ENCODE assay signal across 8 cellular contexts in genomic region chr17:7213895-7214299, GRCh38. TPM values are rescaled to one million over a fixed set of nuclear protein-coding genes. Genes with fewer than 3 reads are reported as not detected.
DNase-seq lines count a peak whose midpoint lies in the region; ATAC-seq and TF ChIP-seq lines count a peak whose summit lies in the region.

No MANE protein-coding gene starts in this region.

- no peaks in the 10 kb centered on the region for H3K36me3 ChIP-seq in SJSA1

- H3K4me3 Mint-ChIP-seq in chondrocyte (ENCODE audit: unreplicated experiment) = peak overlapping the region; percentile 87
- peak overlapping the region; percentile 91 for H3K4me3 Mint-ChIP-seq in stimulated activated memory B cell treated with anti-CD40 and anti-IgM and Interleukin-4, amounts not matched to agents 10 μg/mL and 1 μg/mL and 100 μg/mL, for 72 hours

- peak; percentile 14 for ATAC-seq in stimulated activated memory B cell treated with anti-CD40 and anti-IgM and Interleukin-4, amounts not matched to agents 10 μg/mL and 1 μg/mL and 100 μg/mL, for 72 hours
- ATAC-seq in GM18517 (IDR thresholded peaks at IDR 0.05; ENCODE audit: unreplicated experiment) = no peak

- H3K4me1 ChIP-seq in SJSA1 (replicated peaks) = peaks cover 37% of the 10 kb centered on the region

- no peaks in the 10 kb centered on the region for H3K36me3 Mint-ChIP-seq in chondrocyte (ENCODE audit: low read depth)
- no peaks in the 10 kb centered on the region for H3K36me3 Mint-ChIP-seq in stimulated activated memory B cell treated with anti-CD40 and anti-IgM and Interleukin-4, amounts not matched to agents 10 μg/mL and 1 μg/mL and 100 μg/mL, for 72 hours

- TF ChIP-seq CTCF in chondrocyte (IDR thresholded peaks at IDR 0.05) = peak; percentile 72

- peak overlapping the region; percentile 97 for H3K27ac Mint-ChIP-seq in chondrocyte (ENCODE audit: unreplicated experiment)
- peak overlapping the region; percentile 71 for H3K27ac Mint-ChIP-seq in stimulated activated memory B cell treated with anti-CD40 and anti-IgM and Interleukin-4, amounts not matched to agents 10 μg/mL and 1 μg/mL and 100 μg/mL, for 72 hours

- peak; percentile 28 for DNase-seq in stimulated activated CD8-positive, alpha-beta memory T cell treated with anti-CD3 and anti-CD28 coated beads, Interleukin-7, amount 100 ng/mL, for 24 hours (ENCODE audit: low read depth)
- DNase-seq in stimulated activated CD8-positive, alpha-beta memory T cell treated with anti-CD3 and anti-CD28 coated beads, Interleukin-4, amount 100 ng/mL, for 48 hours = no peak
- DNase-seq in NCI-H1048 (lab: John Stamatoyannopoulos, UW) (peak; percentile 76), SJSA1 (ENCODE audit: low read depth in 1 of 2, low spot score in 2 of 2) (no peak), chondrocyte (ENCODE audit: low spot score) (no peak), kidney glomerular epithelial cell (lab: John Stamatoyannopoulos, UW) (peak; percentile 34)

- no peaks in the 10 kb centered on the region for H3K9me3 Mint-ChIP-seq in chondrocyte (ENCODE audit: low read depth)
- no peaks in the 10 kb centered on the region for H3K9me3 Mint-ChIP-seq in stimulated activated memory B cell treated with anti-CD40 and anti-IgM and Interleukin-4, amounts not matched to agents 10 μg/mL and 1 μg/mL and 100 μg/mL, for 72 hours

- peak overlapping the region; percentile 18 for H3K27ac ChIP-seq in SJSA1

- H3K27me3 Mint-ChIP-seq in chondrocyte (ENCODE audit: low read depth) = no peaks in the 10 kb centered on the region
- peaks cover 9% of the 10 kb centered on the region for H3K27me3 Mint-ChIP-seq in stimulated activated memory B cell treated with anti-CD40 and anti-IgM and Interleukin-4, amounts not matched to agents 10 μg/mL and 1 μg/mL and 100 μg/mL, for 72 hours

- no peaks in the 10 kb centered on the region for H3K9me3 ChIP-seq in SJSA1 (replicated peaks)

- peak overlapping the region; percentile 28 for H3K4me3 ChIP-seq in SJSA1

- H3K27me3 ChIP-seq in SJSA1 (replicated peaks) = no peaks in the 10 kb centered on the region

- H3K4me1 Mint-ChIP-seq in chondrocyte (ENCODE audit: low read depth) = peaks cover 53% of the 10 kb centered on the region
- H3K4me1 Mint-ChIP-seq in stimulated activated memory B cell treated with anti-CD40 and anti-IgM and Interleukin-4, amounts not matched to agents 10 μg/mL and 1 μg/mL and 100 μg/mL, for 72 hours = peaks cover 50% of the 10 kb centered on the region

RNA-seq across cellular contexts. Expression of gene DLG4, which starts 5.7 kb away (rescaled TPM):
- 8.9 and 9.3 TPM in 2 replicates for total RNA-seq in SJSA1 (2014; rRNA removed; shearing (Covaris generic))
- 28.3 to 34.4 TPM (median 31.3 TPM) in 3 replicates for total RNA-seq in chondrocyte

RNA-seq across cellular contexts. Expression of gene ACADVL, which starts 5.8 kb away (rescaled TPM):
- total RNA-seq in SJSA1 (2014; rRNA removed; shearing (Covaris generic)) = 205 and 227 TPM in 2 replicates
- total RNA-seq in chondrocyte = 427 to 584 TPM (median 454 TPM) in 3 replicates

RNA-seq across cellular contexts. Expression of gene DVL2, which starts 20.4 kb away (rescaled TPM):
- 30.6 and 45.3 TPM in 2 replicates for total RNA-seq in SJSA1 (2014; rRNA removed; shearing (Covaris generic))
- 58.8 to 65.2 TPM (median 59.5 TPM) in 3 replicates for total RNA-seq in chondrocyte

RNA-seq across cellular contexts. Expression of gene PHF23, which starts 25.4 kb away (rescaled TPM):
- 27.5 and 30.3 TPM in 2 replicates for total RNA-seq in SJSA1 (2014; rRNA removed; shearing (Covaris generic))
- total RNA-seq in chondrocyte = 49.5 to 57.8 TPM (median 53.1 TPM) in 3 replicates

RNA-seq across cellular contexts. Expression of gene GABARAP, which starts 28.4 kb away (rescaled TPM):
- total RNA-seq in SJSA1 (2014; rRNA removed; shearing (Covaris generic)) = 139 and 146 TPM in 2 replicates
- total RNA-seq in chondrocyte = 449 to 459 TPM (median 455 TPM) in 3 replicates

Comparison
In these comparisons a context has a peak if more than half of its experiments do, and no peak if none do; other contexts are left out.
1. DNase-seq: peak in stimulated activated CD8-positive, alpha-beta memory T cell treated with anti-CD3 and anti-CD28 coated beads, Interleukin-7, amount 100 ng/mL, for 24 hours (single experiment), NCI-H1048 (single experiment) and kidney glomerular epithelial cell (single experiment); none in stimulated activated CD8-positive, alpha-beta memory T cell treated with anti-CD3 and anti-CD28 coated beads, Interleukin-4, amount 100 ng/mL, for 48 hours (single experiment), SJSA1 (0 of 2) and chondrocyte (single experiment).